ENCODE assay signal across 1 cellular context in the genomic region with DNA sequence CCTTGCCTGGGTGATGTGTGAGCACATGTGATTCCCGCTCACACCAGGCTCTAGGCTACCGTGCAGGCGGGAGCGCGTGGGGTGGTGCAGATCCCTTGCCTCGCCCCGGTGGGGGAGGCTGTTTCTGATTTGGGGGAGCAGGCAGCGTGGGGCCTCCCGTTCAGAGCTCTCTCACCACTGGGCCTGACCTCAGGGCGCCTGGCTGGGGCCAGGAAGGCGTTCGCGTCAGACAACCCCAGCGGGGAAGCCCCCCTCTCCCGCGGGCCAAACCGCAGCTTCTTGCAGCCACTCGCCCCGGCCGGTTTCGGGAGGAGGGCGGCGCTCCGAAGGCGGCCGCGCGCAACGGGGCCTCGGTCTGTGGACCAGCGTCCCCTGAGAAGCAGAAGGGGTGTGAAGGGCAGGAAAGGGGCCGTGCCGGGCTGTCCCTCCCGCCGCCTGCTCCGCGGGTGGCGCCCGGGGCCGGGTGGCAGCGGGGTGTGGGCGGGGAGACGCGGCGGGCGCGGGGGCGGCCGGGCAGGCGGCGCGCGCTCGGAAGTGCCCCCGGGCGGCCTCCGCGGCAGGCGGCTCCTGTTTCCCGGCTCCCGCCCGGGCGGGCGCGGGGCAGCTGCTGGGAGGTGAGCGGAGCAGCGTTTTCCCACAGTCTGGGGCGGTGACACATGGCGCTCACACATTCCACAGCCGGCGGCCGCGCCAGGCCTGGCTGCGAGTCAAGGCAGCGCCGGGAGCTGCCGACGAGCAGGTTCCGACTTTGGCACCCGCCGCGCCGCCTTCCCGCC.
TF ChIP-seq lines count a peak whose summit lies in the region.

No MANE protein-coding gene starts in this region.

TF ChIP-seq in HepG2, 621 proteins besides CTCF, POLR2A, EP300 and RAD21 (continued from another document and continues in another):
- TF ChIP-seq ARID3A (IDR thresholded peaks at IDR 0.05; ENCODE audit: low read depth, low read length) (no peak), KDM3A (CRISPR knock-in tag; IDR thresholded peaks at IDR 0.05; ENCODE audit: low read depth) (peak; percentile 72; the same call in 1 of the 2 replicates), KDM5A (IDR thresholded peaks at IDR 0.05; ENCODE audit: borderline replicate concordance, low read length) (no peak), RXRA (CRISPR knock-in tag; IDR thresholded peaks at IDR 0.05) (no peak; the same call in none of the 2 replicates), PHF20 (CRISPR knock-in tag; IDR thresholded peaks at IDR 0.05) (peak; percentile 46; the same call in 1 of the 2 replicates), ZNF891 (CRISPR knock-in tag; IDR thresholded peaks at IDR 0.05) (peak; percentile 86; the same call in 1 of the 2 replicates), SRSF4 (IDR thresholded peaks at IDR 0.05; ENCODE audit: low read depth, low read length, poor library complexity, severe bottlenecking) (no peak), ZBTB26 (CRISPR knock-in tag; IDR thresholded peaks at IDR 0.05; ENCODE audit: borderline replicate concordance) (peak; percentile 96), ZNF713 (CRISPR knock-in tag; IDR thresholded peaks at IDR 0.05) (peak; percentile 81; the same call in 1 of the 2 replicates), HOXA9 (CRISPR knock-in tag; IDR thresholded peaks at IDR 0.05; ENCODE audit: borderline replicate concordance) (peak; percentile 98), ATF6 (CRISPR knock-in tag; conservative IDR thresholded peaks at IDR 0.05) (peak; percentile 83; the same call in 1 of the 2 replicates), POLR2G (IDR thresholded peaks at IDR 0.05; ENCODE audit: low read depth, low read length) (no peak), HIVEP1 (CRISPR knock-in tag; IDR thresholded peaks at IDR 0.05) (peak; percentile 78; the same call in 1 of the 2 replicates), RFXAP (CRISPR knock-in tag; IDR thresholded peaks at IDR 0.05; ENCODE audit: borderline replicate concordance) (peak; percentile 90), ARNTL (CRISPR knock-in tag; IDR thresholded peaks at IDR 0.05) (peak; percentile 76; the same call in 1 of the 2 replicates), ZNF432 (CRISPR knock-in tag; IDR thresholded peaks at IDR 0.05; ENCODE audit: borderline replicate concordance) (0 out of 2 replicates have a peak, but pooled peaks have one; percentile 55), KLF15 (CRISPR knock-in tag; IDR thresholded peaks at IDR 0.05; ENCODE audit: borderline replicate concordance) (peak; percentile 97), TP53 (CRISPR knock-in tag; conservative IDR thresholded peaks at IDR 0.05) (peak; percentile 89; the same call in 1 of the 2 replicates), ZNF235 (CRISPR knock-in tag; IDR thresholded peaks at IDR 0.05; ENCODE audit: borderline replicate concordance) (0 out of 2 replicates have a peak, but pooled peaks have one; percentile 57), ZNF670 (CRISPR knock-in tag; IDR thresholded peaks at IDR 0.05; ENCODE audit: borderline replicate concordance) (peak; percentile 90; the same call in 1 of the 2 replicates), HMG20B (CRISPR knock-in tag; conservative IDR thresholded peaks at IDR 0.05) (0 out of 2 replicates have a peak, but pooled peaks have one; percentile 49), ZNF83 (CRISPR knock-in tag; IDR thresholded peaks at IDR 0.05; ENCODE audit: borderline replicate concordance) (peak; percentile 97), ZNF747 (CRISPR knock-in tag; IDR thresholded peaks at IDR 0.05; ENCODE audit: borderline replicate concordance) (peak; percentile 88), NAIF1 (CRISPR knock-in tag; IDR thresholded peaks at IDR 0.05; ENCODE audit: borderline replicate concordance) (0 out of 2 replicates have a peak, but pooled peaks have one; percentile 68), ZNF263 (CRISPR knock-in tag; IDR thresholded peaks at IDR 0.05) (peak; percentile 87), CHD2 (IDR thresholded peaks at IDR 0.05; ENCODE audit: low read depth, low read length) (no peak), SUZ12 (IDR thresholded peaks at IDR 0.05; ENCODE audit: low read depth, low read length) (no peak), SP4 (CRISPR knock-in tag; IDR thresholded peaks at IDR 0.05) (peak; percentile 40; the same call in 1 of the 2 replicates), ISL2 (CRISPR knock-in tag; IDR thresholded peaks at IDR 0.05) (peak; percentile 79), ZNF205 (CRISPR knock-in tag; IDR thresholded peaks at IDR 0.05) (peak; percentile 33; the same call in 1 of the 2 replicates), KAT8 (CRISPR knock-in tag; IDR thresholded peaks at IDR 0.05) (peak; percentile 59; the same call in 1 of the 2 replicates), AHDC1 (CRISPR knock-in tag; IDR thresholded peaks at IDR 0.05; ENCODE audit: borderline replicate concordance) (peak; percentile 70)
- TF ChIP-seq, protein P1, sequence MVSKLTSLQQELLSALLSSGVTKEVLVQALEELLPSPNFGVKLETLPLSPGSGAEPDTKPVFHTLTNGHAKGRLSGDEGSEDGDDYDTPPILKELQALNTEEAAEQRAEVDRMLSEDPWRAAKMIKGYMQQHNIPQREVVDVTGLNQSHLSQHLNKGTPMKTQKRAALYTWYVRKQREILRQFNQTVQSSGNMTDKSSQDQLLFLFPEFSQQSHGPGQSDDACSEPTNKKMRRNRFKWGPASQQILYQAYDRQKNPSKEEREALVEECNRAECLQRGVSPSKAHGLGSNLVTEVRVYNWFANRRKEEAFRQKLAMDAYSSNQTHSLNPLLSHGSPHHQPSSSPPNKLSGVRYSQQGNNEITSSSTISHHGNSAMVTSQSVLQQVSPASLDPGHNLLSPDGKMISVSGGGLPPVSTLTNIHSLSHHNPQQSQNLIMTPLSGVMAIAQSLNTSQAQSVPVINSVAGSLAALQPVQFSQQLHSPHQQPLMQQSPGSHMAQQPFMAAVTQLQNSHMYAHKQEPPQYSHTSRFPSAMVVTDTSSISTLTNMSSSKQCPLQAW (CRISPR knock-in tag; IDR thresholded peaks at IDR 0.05): peak; percentile 57; the same call in 1 of the 2 replicates
- TF ChIP-seq, protein P2, sequence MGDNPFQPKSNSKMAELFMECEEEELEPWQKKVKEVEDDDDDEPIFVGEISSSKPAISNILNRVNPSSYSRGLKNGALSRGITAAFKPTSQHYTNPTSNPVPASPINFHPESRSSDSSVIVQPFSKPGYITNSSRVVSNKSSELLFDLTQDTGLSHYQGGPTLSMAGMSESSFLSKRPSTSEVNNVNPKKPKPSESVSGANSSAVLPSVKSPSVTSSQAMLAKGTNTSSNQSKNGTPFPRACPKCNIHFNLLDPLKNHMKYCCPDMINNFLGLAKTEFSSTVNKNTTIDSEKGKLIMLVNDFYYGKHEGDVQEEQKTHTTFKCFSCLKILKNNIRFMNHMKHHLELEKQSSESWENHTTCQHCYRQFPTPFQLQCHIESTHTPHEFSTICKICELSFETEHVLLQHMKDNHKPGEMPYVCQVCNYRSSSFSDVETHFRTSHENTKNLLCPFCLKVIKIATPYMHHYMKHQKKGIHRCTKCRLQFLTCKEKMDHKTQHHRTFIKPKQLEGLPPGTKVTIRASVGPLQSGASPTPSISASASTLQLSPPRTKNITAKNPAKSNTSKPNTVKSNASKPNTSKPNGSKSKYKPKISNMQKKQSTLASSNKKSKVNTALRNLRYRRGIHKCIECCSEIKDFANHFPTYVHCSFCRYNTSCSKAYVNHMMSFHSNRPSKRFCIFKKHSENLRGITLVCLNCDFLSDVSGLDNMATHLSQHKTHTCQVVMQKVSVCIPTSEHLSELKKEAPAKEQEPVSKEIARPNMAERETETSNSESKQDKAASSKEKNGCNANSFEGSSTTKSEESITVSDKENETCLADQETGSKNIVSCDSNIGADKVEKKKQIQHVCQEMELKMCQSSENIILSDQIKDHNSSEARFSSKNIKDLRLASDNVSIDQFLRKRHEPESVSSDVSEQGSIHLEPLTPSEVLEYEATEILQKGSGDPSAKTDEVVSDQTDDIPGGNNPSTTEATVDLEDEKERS (CRISPR knock-in tag; IDR thresholded peaks at IDR 0.05): peak; percentile 84; the same call in 1 of the 2 replicates
- TF ChIP-seq, protein P3, sequence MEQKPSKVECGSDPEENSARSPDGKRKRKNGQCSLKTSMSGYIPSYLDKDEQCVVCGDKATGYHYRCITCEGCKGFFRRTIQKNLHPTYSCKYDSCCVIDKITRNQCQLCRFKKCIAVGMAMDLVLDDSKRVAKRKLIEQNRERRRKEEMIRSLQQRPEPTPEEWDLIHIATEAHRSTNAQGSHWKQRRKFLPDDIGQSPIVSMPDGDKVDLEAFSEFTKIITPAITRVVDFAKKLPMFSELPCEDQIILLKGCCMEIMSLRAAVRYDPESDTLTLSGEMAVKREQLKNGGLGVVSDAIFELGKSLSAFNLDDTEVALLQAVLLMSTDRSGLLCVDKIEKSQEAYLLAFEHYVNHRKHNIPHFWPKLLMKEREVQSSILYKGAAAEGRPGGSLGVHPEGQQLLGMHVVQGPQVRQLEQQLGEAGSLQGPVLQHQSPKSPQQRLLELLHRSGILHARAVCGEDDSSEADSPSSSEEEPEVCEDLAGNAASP (CRISPR knock-in tag; IDR thresholded peaks at IDR 0.05; ENCODE audit: borderline replicate concordance): peak; percentile 68; the same call in 1 of the 2 replicates
